In the genomic region with DNA sequence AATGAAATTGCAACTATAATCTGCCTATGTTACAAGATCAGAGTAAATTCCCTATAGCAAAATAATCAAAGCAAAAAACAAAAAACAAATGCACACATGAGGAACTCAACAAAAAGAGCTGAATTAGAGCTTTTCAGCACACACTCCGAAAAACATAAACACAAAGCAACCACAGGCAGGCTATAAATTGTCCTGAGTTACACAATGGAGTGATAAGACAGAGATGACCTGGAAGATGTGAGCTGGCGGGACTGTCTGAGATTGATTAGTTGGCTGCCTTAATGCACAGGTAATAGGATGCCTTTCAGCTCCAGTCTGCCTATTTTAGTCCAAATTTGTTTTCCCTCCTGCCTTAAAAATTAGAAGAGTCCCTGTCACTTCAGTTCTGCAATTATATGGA, we compare ENCODE assay signal across 18 cellular contexts.
DNase-seq lines count a peak whose midpoint lies in the region; ATAC-seq and TF ChIP-seq lines count a peak whose summit lies in the region.
"Had no signal": no experiment of that assay in that cellular context is flagged by ENCODE, and none has a peak within 500 bp of the region (broad histone marks: within the 10 kb centered on the region; RNA-seq: fewer than 3 reads in every experiment).

No MANE protein-coding gene starts in this region.

- H3K36me3 ChIP-seq in CD4-positive, CD25-positive, alpha-beta regulatory T cell (ENCODE audit: control insufficient read depth, insufficient read depth, low read length) = no peaks in the 10 kb centered on the region
- H3K36me3 ChIP-seq in GM23338 (ENCODE audit: insufficient read depth) (no peaks in the 10 kb centered on the region), SK-N-SH (replicated peaks in 1 of 2; ENCODE audit: control insufficient read depth in 1 of 2, insufficient read depth in 2 of 2, low read length in 1 of 2) (no peaks in the 10 kb centered on the region)
- H3K36me3 ChIP-seq: esophagus squamous epithelium had no signal

- H3K27me3 Mint-ChIP-seq in CD4-positive, CD25-positive, alpha-beta regulatory T cell = no peaks in the 10 kb centered on the region
- H3K27me3 Mint-ChIP-seq in GM23338 (ENCODE audit: insufficient read depth, low read depth, poor library complexity) = no peaks in the 10 kb centered on the region
- H3K27me3 Mint-ChIP-seq in chondrocyte (ENCODE audit: low read depth) = no peaks in the 10 kb centered on the region

- peaks cover 12 to 21% (median 12%) of the 10 kb centered on the region in 4 donors for H3K4me1 Mint-ChIP-seq in CD4-positive, CD25-positive, alpha-beta regulatory T cell
- no peaks in the 10 kb centered on the region for H3K4me1 Mint-ChIP-seq in GM23338
- H3K4me1 Mint-ChIP-seq in chondrocyte (ENCODE audit: low read depth) = peaks cover 31% of the 10 kb centered on the region

- H3K79me2 ChIP-seq in GM23338 (replicated peaks; ENCODE audit: insufficient read depth) = no peaks in the 10 kb centered on the region
- no peaks in the 10 kb centered on the region for H3K79me2 ChIP-seq in SK-N-SH (ENCODE audit: insufficient read depth)

- peak overlapping the region; percentile 42 to 84 (median 73) for H3K4me3 Mint-ChIP-seq in CD4-positive, CD25-positive, alpha-beta regulatory T cell
- no peak overlapping the region for H3K4me3 Mint-ChIP-seq in GM23338
- H3K4me3 Mint-ChIP-seq in chondrocyte (ENCODE audit: unreplicated experiment) = no peak overlapping the region

- CTCF ChIA-PET in SK-N-SH (lab: Yijun Ruan, JAX) = interaction anchor here (1.2 kb wide), 1 partner anchor 464 kb away, joined by 3 read pairs; no protein-coding TSS in a partner anchor

- H3K4me1 ChIP-seq in CD4-positive, CD25-positive, alpha-beta regulatory T cell (ENCODE audit: control insufficient read depth, insufficient read depth, low read length, poor library complexity, severe bottlenecking) = peaks cover 13% of the 10 kb centered on the region
- H3K4me1 ChIP-seq in GM23338 (ENCODE audit: insufficient read depth) (no peaks in the 10 kb centered on the region), SK-N-SH (ENCODE audit: control insufficient read depth in 1 of 2, insufficient read depth in 2 of 2, low read depth in 1 of 2, low read length in 1 of 2) (peaks cover 8 to 14% of the 10 kb centered on the region in 2 experiments; a peak in 3 of 4 replicates)

- DNase-seq in CD4-positive, CD25-positive, alpha-beta regulatory T cell = no peak
- DNase-seq in GM23338 (ENCODE audit: low spot score) (no peak), SK-N-SH (no peak), left lobe of liver (ENCODE audit: low spot score) (no peak), chondrocyte (ENCODE audit: low spot score) (no peak), HuH-7.5 (ENCODE audit: low spot score) (no peak)
- DNase-seq: activated CD4-positive, alpha-beta T cell treated with anti-CD3 and anti-CD28 coated beads for 4 hours; dermis blood vessel endothelial cell; esophagus squamous epithelium; GDM1; hippocampal formation; NCI-H2081 treated with DMSO at 0.1 percent for 48 hours; NCI-H82; stimulated activated CD4-positive, alpha-beta T cell treated with anti-CD3 and anti-CD28 coated beads, Interleukin-12 subunit alpha, Interleukin-12 subunit beta, amount 100 ng/mL, for 4 hours; T-helper 9 cell had no signal

- H4K20me1 ChIP-seq in GM23338 (replicated peaks; ENCODE audit: insufficient read depth) (no peaks in the 10 kb centered on the region), SK-N-SH (ENCODE audit: insufficient read depth) (no peaks in the 10 kb centered on the region)

- no peak for TF ChIP-seq RAD21 in SK-N-SH (IDR thresholded peaks at IDR 0.05; ENCODE audit: low read length)

- no peaks in the 10 kb centered on the region for H3F3A ChIP-seq in GM23338 (replicated peaks; ENCODE audit: low read depth)
- peaks cover 26% of the 10 kb centered on the region for H3F3A ChIP-seq in SK-N-SH (replicated peaks; ENCODE audit: insufficient read depth)

- peak overlapping the region; percentile 76 for H3K4me3 ChIP-seq in CD4-positive, CD25-positive, alpha-beta regulatory T cell (ENCODE audit: low read depth, low read length)
- no peak overlapping the region for H3K4me3 ChIP-seq in GM23338
- no peak overlapping the region for H3K4me3 ChIP-seq in SK-N-SH (ENCODE audit: low read depth in 2 of 2, low read length in 1 of 2)

- no peaks in the 10 kb centered on the region for H3K27me3 ChIP-seq in CD4-positive, CD25-positive, alpha-beta regulatory T cell (ENCODE audit: control insufficient read depth, insufficient read depth, low read length)
- H3K27me3 ChIP-seq in GM23338 (ENCODE audit: insufficient read depth) = no peaks in the 10 kb centered on the region
- H3K27me3 ChIP-seq in SK-N-SH (ENCODE audit: insufficient read depth) = no peaks in the 10 kb centered on the region
- H3K27me3 ChIP-seq: esophagus squamous epithelium had no signal

- POLR2A ChIA-PET in SK-N-SH (lab: Yijun Ruan, JAX) = no interaction called here

- no peak overlapping the region for H3K9ac ChIP-seq in SK-N-SH

- peak overlapping the region; percentile 47 to 84 (median 74) for H3K27ac Mint-ChIP-seq in CD4-positive, CD25-positive, alpha-beta regulatory T cell
- H3K27ac Mint-ChIP-seq in GM23338 (no peak overlapping the region), chondrocyte (ENCODE audit: unreplicated experiment) (no peak overlapping the region)
- H3K27ac Mint-ChIP-seq: activated T-helper 1 cell treated with anti-CD3 and anti-CD28 coated beads, Interleukin-12 subunit alpha, Interleukin-12 subunit beta, Interleukin-2, Interleukin-4 antibody, amounts not matched to agents 30 ng/mL and 10 ng/mL and 1 ng/mL, durations not matched to agents 14 hours and 24 hours and 36 hours; progenitor cell of endocrine pancreas had no signal

- H3K9me2 ChIP-seq in GM23338 (ENCODE audit: insufficient read depth) = no peaks in the 10 kb centered on the region
- no peaks in the 10 kb centered on the region for H3K9me2 ChIP-seq in SK-N-SH

- TF ChIP-seq CTCF in GM23338 (conservative IDR thresholded peaks at IDR 0.05; ENCODE audit: low read depth in 2 of 2) (no peak), SK-N-SH (IDR thresholded peaks at IDR 0.05) (no peak), chondrocyte (IDR thresholded peaks at IDR 0.05) (no peak)

- H2AFZ ChIP-seq in GM23338 (peak overlapping the region; percentile 7; the same call in 1 of the 2 replicates), SK-N-SH (ENCODE audit: low read depth) (peak overlapping the region; percentile 36)

- H3K36me3 Mint-ChIP-seq in CD4-positive, CD25-positive, alpha-beta regulatory T cell = no peaks in the 10 kb centered on the region
- H3K36me3 Mint-ChIP-seq in GM23338 (ENCODE audit: low read depth) = no peaks in the 10 kb centered on the region
- H3K36me3 Mint-ChIP-seq in chondrocyte (ENCODE audit: low read depth) = no peaks in the 10 kb centered on the region

- H3K9me3 Mint-ChIP-seq in CD4-positive, CD25-positive, alpha-beta regulatory T cell = peaks cover 0 to 3% (median 0%) of the 10 kb centered on the region in 7 donors
- H3K9me3 Mint-ChIP-seq in GM23338 = no peaks in the 10 kb centered on the region
- peaks cover 3% of the 10 kb centered on the region for H3K9me3 Mint-ChIP-seq in chondrocyte (ENCODE audit: low read depth)

- WGBS in SK-N-SH (ENCODE audit: low lambda C conversion rate) = 60% methylated on average over 2 of the region's 2 CpGs

- ATAC-seq in CD4-positive, CD25-positive, alpha-beta regulatory T cell (ENCODE audit: low read depth in 2 of 2) = no peak
- ATAC-seq in GM23338 (no peak), left lobe of liver (peak; percentile 66), HG02759 (IDR thresholded peaks at IDR 0.05; ENCODE audit: unreplicated experiment) (no peak)

- H3K27ac ChIP-seq in CD4-positive, CD25-positive, alpha-beta regulatory T cell (ENCODE audit: insufficient read depth, low read length, poor library complexity, severe bottlenecking) = no peak overlapping the region
- H3K27ac ChIP-seq in GM23338 (ENCODE audit: low read depth) (no peak overlapping the region), SK-N-SH (ENCODE audit: low read depth in 2 of 2, low read length in 1 of 2) (peak overlapping the region in 1 of 2 experiments; percentile 43; a peak in 1 of 4 replicates)
- H3K27ac ChIP-seq: esophagus squamous epithelium had no signal

- TF ChIP-seq EP300 in SK-N-SH (IDR thresholded peaks at IDR 0.05; ENCODE audit: borderline replicate concordance in 1 of 2, low read depth in 1 of 2, low read length in 1 of 2) = no peak

- no peak overlapping the region for H3K4me2 ChIP-seq in GM23338
- H3K4me2 ChIP-seq in SK-N-SH = peak overlapping the region; percentile 35

- no peaks in the 10 kb centered on the region for H3K9me3 ChIP-seq in CD4-positive, CD25-positive, alpha-beta regulatory T cell (ENCODE audit: control insufficient read depth in 2 of 2, low read length in 2 of 2)
- H3K9me3 ChIP-seq in SK-N-SH = no peaks in the 10 kb centered on the region
- H3K9me3 ChIP-seq: esophagus squamous epithelium had no signal

TF ChIP-seq in GM23338, 12 proteins besides CTCF, POLR2A, EP300 and RAD21 (continues in another document):
- no peak for TF ChIP-seq NANOG (IDR thresholded peaks at IDR 0.05; ENCODE audit: borderline replicate concordance)

TF ChIP-seq in SK-N-SH, 30 proteins besides CTCF, POLR2A, EP300 and RAD21:
- TF ChIP-seq GATA2 (CRISPR knock-in tag; IDR thresholded peaks at IDR 0.05) = peak; percentile 51
- TF ChIP-seq TEAD4 (IDR thresholded peaks at IDR 0.05; ENCODE audit: borderline replicate concordance, insufficient read depth) = no peak
- TF ChIP-seq, protein P1, sequence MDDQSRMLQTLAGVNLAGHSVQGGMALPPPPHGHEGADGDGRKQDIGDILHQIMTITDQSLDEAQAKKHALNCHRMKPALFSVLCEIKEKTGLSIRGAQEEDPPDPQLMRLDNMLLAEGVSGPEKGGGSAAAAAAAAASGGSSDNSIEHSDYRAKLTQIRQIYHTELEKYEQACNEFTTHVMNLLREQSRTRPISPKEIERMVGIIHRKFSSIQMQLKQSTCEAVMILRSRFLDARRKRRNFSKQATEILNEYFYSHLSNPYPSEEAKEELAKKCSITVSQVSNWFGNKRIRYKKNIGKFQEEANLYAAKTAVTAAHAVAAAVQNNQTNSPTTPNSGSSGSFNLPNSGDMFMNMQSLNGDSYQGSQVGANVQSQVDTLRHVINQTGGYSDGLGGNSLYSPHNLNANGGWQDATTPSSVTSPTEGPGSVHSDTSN (IDR thresholded peaks at IDR 0.05) = peak; percentile 39; the same call in 1 of the 2 replicates

Comparison
In these comparisons a context has a peak if more than half of its experiments do, and no peak if none do; other contexts are left out.
1. H3K27ac Mint-ChIP-seq: peak in CD4-positive, CD25-positive, alpha-beta regulatory T cell (3 of 3); none in GM23338 (single experiment) and chondrocyte (single experiment).
2. H3K4me3 Mint-ChIP-seq: peak in CD4-positive, CD25-positive, alpha-beta regulatory T cell (4 of 4); none in GM23338 (single experiment) and chondrocyte (single experiment).